9 cellular contexts compared by ENCODE assay signal in genomic region chr9:133133680-133134418, GRCh38. TPM values are rescaled to one million over a fixed set of nuclear protein-coding genes. Genes with fewer than 3 reads are reported as not detected.
DNase-seq lines count a peak whose midpoint lies in the region; ATAC-seq and TF ChIP-seq lines count a peak whose summit lies in the region.
"Had no signal": no experiment of that assay in that cellular context is flagged by ENCODE, and none has a peak within 500 bp of the region (broad histone marks: within the 10 kb centered on the region; RNA-seq: fewer than 3 reads in every experiment).

No MANE protein-coding gene starts in this region.

- peak overlapping the region; percentile 52 for H3K27ac ChIP-seq in DND-41 (ENCODE audit: low read length)
- H3K27ac ChIP-seq in psoas muscle = peak overlapping the region; percentile 99
- H3K27ac ChIP-seq in uterus = peak overlapping the region; percentile 87 to 88
- H3K27ac ChIP-seq: neutrophil had no signal

- H3K9me3 ChIP-seq in DND-41 (ENCODE audit: insufficient read depth, low read length, severe bottlenecking) (no peaks in the 10 kb centered on the region), psoas muscle (no peaks in the 10 kb centered on the region), uterus (no peaks in the 10 kb centered on the region)
- H3K9me3 ChIP-seq: neutrophil had no signal

- TF ChIP-seq CTCF in DND-41 (IDR thresholded peaks at IDR 0.05; ENCODE audit: borderline replicate concordance, extremely low read depth, low read length, poor library complexity, severe bottlenecking) (no peak), psoas muscle (IDR thresholded peaks at IDR 0.05) (no peak), uterus (IDR thresholded peaks at IDR 0.05) (peak in 1 of 4 experiments; percentile 3)

- no peak overlapping the region for H3K4me2 ChIP-seq in DND-41 (ENCODE audit: insufficient read depth, low read length)

- WGBS in psoas muscle, 3 donors = 13 to 16% (median 14%) methylated on average over 21 of the region's 21 CpGs

- peak; percentile 55 for DNase-seq in DND-41
- DNase-seq in KG1 (lab: John Stamatoyannopoulos, UW) = peak; percentile 27
- DNase-seq in SW 1271 (lab: John Stamatoyannopoulos, UW) = peak; percentile 97 to 99
- DNase-seq in activated naive CD8-positive, alpha-beta T cell treated with anti-CD3 and anti-CD28 coated beads, Interleukin-2, amount 50 U/mL, for 16 hours (ENCODE audit: low read depth, low spot score) = peak; percentile 58
- DNase-seq in cardiac septum (ENCODE audit: low spot score) = peak; percentile 92
- DNase-seq in psoas muscle = peak; percentile 89 to 95
- DNase-seq in uterus = peak; percentile 88 to 90

- peaks cover 3% of the 10 kb centered on the region; the same call in 1 of the 2 replicates for H3K36me3 ChIP-seq in DND-41 (ENCODE audit: insufficient read depth, low read length)
- no peaks in the 10 kb centered on the region for H3K36me3 ChIP-seq in psoas muscle (ENCODE audit: insufficient read depth in 1 of 2, low read depth in 1 of 2)
- H3K36me3 ChIP-seq in uterus = no peaks in the 10 kb centered on the region
- H3K36me3 ChIP-seq: neutrophil had no signal

- no peak overlapping the region for H3K9ac ChIP-seq in DND-41 (ENCODE audit: low read depth, low read length)

- intact Hi-C loops in cardiac septum (cut with DNase I) = no loop called here
- intact Hi-C loops in psoas muscle (cut with DNase I) = no loop called here
- intact Hi-C loops in uterus (cut with DNase I; ENCODE audit: low total_unique reads) = no loop called here

- TF ChIP-seq POLR2A in uterus (IDR thresholded peaks at IDR 0.05) = peak; percentile 43 to 46

- ATAC-seq in DND-41 (ENCODE audit: insufficient read depth, low read depth) (peak; percentile 62), GM21723 (IDR thresholded peaks at IDR 0.05; ENCODE audit: unreplicated experiment) (peak; percentile 83), psoas muscle (peak; percentile 76 to 89 (median 84))

- H3K4me3 ChIP-seq in DND-41 (ENCODE audit: low read depth in 1 of 2, low read length in 2 of 2) (no peak overlapping the region), psoas muscle (peak overlapping the region; percentile 12), uterus (no peak overlapping the region)

- H3K27me3 ChIP-seq in DND-41 (ENCODE audit: insufficient read depth, low read length, poor library complexity) = no peaks in the 10 kb centered on the region
- no peaks in the 10 kb centered on the region for H3K27me3 ChIP-seq in psoas muscle (ENCODE audit: insufficient read depth in 3 of 3, low read length in 2 of 3)
- H3K27me3 ChIP-seq in uterus = no peaks in the 10 kb centered on the region
- H3K27me3 ChIP-seq: neutrophil had no signal

- peaks cover 75% of the 10 kb centered on the region for H3K79me2 ChIP-seq in DND-41 (ENCODE audit: insufficient read depth, low read length)

- H3K4me1 ChIP-seq in DND-41 (ENCODE audit: insufficient read depth, low read length) = peaks cover 42% of the 10 kb centered on the region
- peaks cover 78% of the 10 kb centered on the region for H3K4me1 ChIP-seq in psoas muscle
- peaks cover 23 to 30% of the 10 kb centered on the region in 2 donors for H3K4me1 ChIP-seq in uterus

- H4K20me1 ChIP-seq in DND-41 (ENCODE audit: insufficient read depth, low read length) = peaks cover 69% of the 10 kb centered on the region

- H2AFZ ChIP-seq in DND-41 (ENCODE audit: low read depth, low read length) = no peak overlapping the region

RNA-seq across cellular contexts. Expression of gene RALGDS, which starts 12.8 kb away (rescaled TPM):
- total RNA-seq in cardiac septum (23.9 TPM), psoas muscle (10 to 100 TPM; 13.3 to 64.6 (median 21.4) TPM), uterus (10 to 100 TPM; 14.1 to 67.9 (median 30.3) TPM)
- polyA plus RNA-seq in psoas muscle = 10 to 100 TPM; 12.3 to 21.1 (median 17.2) TPM

RNA-seq across cellular contexts. Expression of gene GBGT1, which starts 29.9 kb away (rescaled TPM):
- total RNA-seq in cardiac septum = 4.6 TPM
- 1 to 10 TPM; 2.0 to 4.4 (median 3.3) TPM for total RNA-seq in psoas muscle
- 1 to 10 TPM; 1.6 to 2.9 (median 2.7) TPM for polyA plus RNA-seq in psoas muscle
- total RNA-seq in uterus = 10 to 100 TPM in 2 of 4 donors, 1 to 10 TPM in 2; 3.5 to 28.5 (median 9.8) TPM

Comparison
In these comparisons a context has a peak if more than half of its experiments do, and no peak if none do; other contexts are left out.
1. DNase-seq: peak in every context shown above with its lines; median percentile 98 in SW 1271; 92 in cardiac septum; 92 in psoas muscle; 89 in uterus; 58 in activated naive CD8-positive, alpha-beta T cell treated with anti-CD3 and anti-CD28 coated beads, Interleukin-2, amount 50 U/mL, for 16 hours; 55 in DND-41; 27 in KG1.